In the genomic region with DNA sequence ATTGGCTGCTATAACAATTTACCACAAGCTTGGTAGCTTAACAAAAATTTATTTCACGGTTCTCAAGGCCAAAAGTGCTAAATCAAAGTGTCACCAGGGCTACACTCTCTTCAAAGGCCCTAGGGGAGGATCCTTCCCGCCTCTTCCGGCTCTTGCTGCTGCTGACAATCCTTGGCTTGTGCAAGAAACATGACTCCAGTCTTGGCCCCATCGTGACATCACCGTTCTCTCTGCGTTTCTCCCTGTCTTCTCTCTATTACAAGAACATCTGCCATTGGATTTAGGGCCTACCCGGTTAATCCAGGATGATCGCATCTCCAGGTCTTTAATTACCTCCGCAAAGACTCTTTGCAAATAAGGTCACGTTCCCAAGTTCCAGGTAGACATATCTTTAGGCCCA, we compare ENCODE assay signal across 30 cellular contexts. TPM values are rescaled to one million over a fixed set of nuclear protein-coding genes. Genes with fewer than 3 reads are reported as not detected.
"Had no signal": no experiment of that assay in that cellular context is flagged by ENCODE, and none has a peak within 500 bp of the region (broad histone marks: within the 10 kb centered on the region; RNA-seq: fewer than 3 reads in every experiment).

No MANE protein-coding gene starts in this region.

- H3K4me1 Mint-ChIP-seq: central memory CD8-positive, alpha-beta T cell; neural progenitor cell; stimulated activated effector memory CD8-positive, alpha-beta T cell treated with anti-CD3 and anti-CD28 coated beads, Interleukin-12 subunit alpha, Interleukin-12 subunit beta, amount 100 ng/mL, for 72 hours; stimulated activated naive CD8-positive, alpha-beta T cell treated with anti-CD3 and anti-CD28 coated beads, Interleukin-15, amount 100 ng/mL, for 72 hours had no signal

- H3K4me1 ChIP-seq: adrenal gland, breast epithelium, heart right ventricle, left lung, neural progenitor cell, prostate gland, tibial artery had no signal

- ATAC-seq: activated T-cell treated with anti-CD3 and anti-CD28 coated beads, Interleukin-2, amount 50 U/mL, for 4 hours; esophagus mucosa; heart right ventricle; left lung; naive thymus-derived CD8-positive, alpha-beta T cell; right cardiac atrium; stimulated activated effector memory CD8-positive, alpha-beta T cell treated with anti-CD3 and anti-CD28 coated beads, Interleukin-12 subunit alpha, Interleukin-12 subunit beta, amount 100 ng/mL, for 72 hours; stimulated activated naive CD8-positive, alpha-beta T cell treated with anti-CD3 and anti-CD28 coated beads, Interleukin-15, amount 100 ng/mL, for 72 hours had no signal

- H3K4me3 Mint-ChIP-seq: activated naive CD8-positive, alpha-beta T cell; activated T-cell treated with anti-CD3 and anti-CD28 coated beads, Interleukin-2, amount 50 U/mL, for 4 hours; central memory CD8-positive, alpha-beta T cell; naive thymus-derived CD8-positive, alpha-beta T cell; neural progenitor cell; stimulated activated effector memory CD8-positive, alpha-beta T cell treated with anti-CD3 and anti-CD28 coated beads, Interleukin-12 subunit alpha, Interleukin-12 subunit beta, amount 100 ng/mL, for 72 hours; stimulated activated naive CD8-positive, alpha-beta T cell treated with anti-CD3 and anti-CD28 coated beads, Interleukin-15, amount 100 ng/mL, for 72 hours; T-helper 1 cell treated with Interleukin-12 subunit alpha and Interleukin-12 subunit beta and Interleukin-4 antibody, amounts not matched to agents 30 μg/mL and 1 μg/mL, for 36 hours had no signal

- FAIRE-seq: colon, endothelial cell of umbilical vein, keratinocyte had no signal

- H3K9me3 Mint-ChIP-seq: activated T-cell treated with anti-CD3 and anti-CD28 coated beads, Interleukin-2, amount 50 U/mL, for 4 hours; activated T-helper 2 cell treated with anti-CD3 and anti-CD28 coated beads, Interferon-gamma antibody, Interleukin-2, Interleukin-4, amounts not matched to agents 10 μg/mL and 5 μg/mL and 100 μg/mL, durations not matched to agents 14 hours and 24 hours and 36 hours; stimulated activated effector memory CD8-positive, alpha-beta T cell treated with anti-CD3 and anti-CD28 coated beads, Interleukin-12 subunit alpha, Interleukin-12 subunit beta, amount 100 ng/mL, for 72 hours; stimulated activated naive CD8-positive, alpha-beta T cell treated with anti-CD3 and anti-CD28 coated beads, Interleukin-15, amount 100 ng/mL, for 72 hours; T-helper 1 cell treated with Interleukin-12 subunit alpha and Interleukin-12 subunit beta and Interleukin-4 antibody, amounts not matched to agents 30 μg/mL and 1 μg/mL, for 36 hours had no signal

- H3K4me2 ChIP-seq: neural progenitor cell had no signal

- H3K36me3 Mint-ChIP-seq: activated naive CD8-positive, alpha-beta T cell had no signal

- H3K4me3 ChIP-seq: adrenal gland, breast epithelium, heart right ventricle, left lung, lung, neural progenitor cell, prostate gland, skin epidermis, tibial artery had no signal

- H3K27me3 Mint-ChIP-seq: activated naive CD8-positive, alpha-beta T cell; central memory CD8-positive, alpha-beta T cell; naive thymus-derived CD8-positive, alpha-beta T cell; stimulated activated naive CD8-positive, alpha-beta T cell treated with anti-CD3 and anti-CD28 coated beads, Interleukin-15, amount 100 ng/mL, for 72 hours had no signal

- H3K27ac Mint-ChIP-seq: activated naive CD8-positive, alpha-beta T cell; activated T-helper 2 cell treated with anti-CD3 and anti-CD28 coated beads, Interferon-gamma antibody, Interleukin-2, Interleukin-4, amounts not matched to agents 10 μg/mL and 5 μg/mL and 100 μg/mL, durations not matched to agents 14 hours and 24 hours and 36 hours; neural progenitor cell; stimulated activated effector memory CD8-positive, alpha-beta T cell treated with anti-CD3 and anti-CD28 coated beads, Interleukin-12 subunit alpha, Interleukin-12 subunit beta, amount 100 ng/mL, for 72 hours; stimulated activated naive CD8-positive, alpha-beta T cell treated with anti-CD3 and anti-CD28 coated beads, Interleukin-15, amount 100 ng/mL, for 72 hours; T-helper 1 cell treated with Interleukin-12 subunit alpha and Interleukin-12 subunit beta and Interleukin-4 antibody, amounts not matched to agents 30 μg/mL and 1 μg/mL, for 36 hours had no signal

- H3K9me3 ChIP-seq: adrenal gland, heart right ventricle, left lung, prostate gland, tibial artery had no signal

- DNase-seq: activated CD4-positive, alpha-beta T cell treated with anti-CD3 and anti-CD28 coated beads for 4 hours; activated CD4-positive, alpha-beta T cell treated with anti-CD3 and anti-CD28 coated beads, Interleukin-2, amount 50 U/mL, for 48 hours; activated CD4-positive, CD25-positive, alpha-beta regulatory T cell; activated CD8-positive, alpha-beta memory T cell treated with anti-CD3 and anti-CD28 coated beads, Interleukin-2, amount 50 U/mL, for 48 hours; activated naive CD4-positive, alpha-beta T cell; activated T-cell treated with anti-CD3 and anti-CD28 coated beads, Interleukin-2, amount 50 U/mL, for 4 hours; adrenal gland; effector memory CD4-positive, alpha-beta T cell; heart right ventricle; left lung; naive thymus-derived CD8-positive, alpha-beta T cell; right cardiac atrium; stimulated activated CD4-positive, alpha-beta T cell treated with anti-CD3 and anti-CD28 coated beads, Interleukin-1b, Interleukin-23, amount 100 ng/mL, for 48 hours; stimulated activated naive CD8-positive, alpha-beta T cell treated with anti-CD3 and anti-CD28 coated beads, Interleukin-15, amount 100 ng/mL, for 72 hours; T1000; tibial artery had no signal

- H3K36me3 ChIP-seq: adrenal gland, breast epithelium, neural progenitor cell, prostate gland had no signal

- H3K27me3 ChIP-seq: adrenal gland, heart right ventricle, left lung, neural progenitor cell, tibial artery had no signal

- H3K9ac ChIP-seq: neural progenitor cell had no signal

- H2AFZ ChIP-seq: neural progenitor cell had no signal

- H3K27ac ChIP-seq: adrenal gland, breast epithelium, heart right ventricle, left lung, neural progenitor cell, prostate gland, skin epidermis, tibial artery had no signal

RNA-seq across cellular contexts. Expression of a gene that starts 10.4 kb away (rescaled TPM):
- polyA plus RNA-seq: naive thymus-derived CD8-positive, alpha-beta T cell had no signal
